16 cellular contexts compared by ENCODE assay signal in genomic region chr14:56172074-56172473, GRCh38. TPM values are rescaled to one million over a fixed set of nuclear protein-coding genes. Genes with fewer than 3 reads are reported as not detected.
DNase-seq lines count a peak whose midpoint lies in the region; ATAC-seq and TF ChIP-seq lines count a peak whose summit lies in the region.
"Had no signal": no experiment of that assay in that cellular context is flagged by ENCODE, and none has a peak within 500 bp of the region (broad histone marks: within the 10 kb centered on the region; RNA-seq: fewer than 3 reads in every experiment).

No MANE protein-coding gene starts in this region.

- H3K27me3 Mint-ChIP-seq in T-helper 2 cell treated with Interferon-gamma antibody and Interleukin-4, amounts not matched to agents 5 μg/mL and 100 μg/mL, for 36 hours (ENCODE audit: low read depth), result no peaks in the 10 kb centered on the region
- peaks cover 5% of the 10 kb centered on the region for H3K27me3 Mint-ChIP-seq in endodermal cell (ENCODE audit: insufficient read depth)
- H3K27me3 Mint-ChIP-seq in stimulated activated memory B cell treated with anti-CD40 and anti-IgM and Interleukin-4, amounts not matched to agents 10 μg/mL and 1 μg/mL and 100 μg/mL, for 72 hours, result no peaks in the 10 kb centered on the region
- H3K27me3 Mint-ChIP-seq: activated B cell treated with CpG ODN at 0.5 μM for 24 hours had no signal

- peak overlapping the region; percentile 30 for H3K4me2 ChIP-seq in skeletal muscle satellite cell (ENCODE audit: low read length)

- H3K4me3 ChIP-seq in endodermal cell (ENCODE audit: low read length) (no peak overlapping the region), skeletal muscle satellite cell (ENCODE audit: low read length) (no peak overlapping the region)
- H3K4me3 ChIP-seq: Peyer's patch had no signal

- H3K9ac ChIP-seq in endodermal cell (ENCODE audit: extremely low read depth, low read length, poor library complexity, severe bottlenecking), result no peak overlapping the region
- H3K9ac ChIP-seq in skeletal muscle satellite cell (ENCODE audit: low read depth, low read length), result no peak overlapping the region

- H3K27me3 ChIP-seq in endodermal cell (ENCODE audit: control insufficient read depth, insufficient read depth, low read length, poor library complexity, severe bottlenecking), result no peaks in the 10 kb centered on the region
- no peaks in the 10 kb centered on the region for H3K27me3 ChIP-seq in skeletal muscle satellite cell (ENCODE audit: control insufficient read depth, insufficient read depth, low read length)
- H3K27me3 ChIP-seq: Peyer's patch had no signal

- H3K27ac Mint-ChIP-seq in T-helper 2 cell treated with Interferon-gamma antibody and Interleukin-4, amounts not matched to agents 5 μg/mL and 100 μg/mL, for 36 hours, result peak overlapping the region; percentile 77
- H3K27ac Mint-ChIP-seq in endodermal cell, result peak overlapping the region; percentile 17
- H3K27ac Mint-ChIP-seq in stimulated activated memory B cell treated with anti-CD40 and anti-IgM and Interleukin-4, amounts not matched to agents 10 μg/mL and 1 μg/mL and 100 μg/mL, for 72 hours, result no peak overlapping the region
- H3K27ac Mint-ChIP-seq: activated B cell treated with CpG ODN at 0.5 μM for 24 hours had no signal

- H3K27ac ChIP-seq in endodermal cell (ENCODE audit: low read depth, low read length), result peak overlapping the region; percentile 27
- H3K27ac ChIP-seq: epithelial cell of prostate, Peyer's patch had no signal

- peaks cover 2% of the 10 kb centered on the region for H3K36me3 Mint-ChIP-seq in T-helper 2 cell treated with Interferon-gamma antibody and Interleukin-4, amounts not matched to agents 5 μg/mL and 100 μg/mL, for 36 hours (ENCODE audit: low read depth)
- H3K36me3 Mint-ChIP-seq in endodermal cell (ENCODE audit: low read depth), result no peaks in the 10 kb centered on the region
- peaks cover 11% of the 10 kb centered on the region for H3K36me3 Mint-ChIP-seq in stimulated activated memory B cell treated with anti-CD40 and anti-IgM and Interleukin-4, amounts not matched to agents 10 μg/mL and 1 μg/mL and 100 μg/mL, for 72 hours

- no peak for TF ChIP-seq CTCF in endodermal cell (conservative IDR thresholded peaks at IDR 0.05)

- H3K9me3 Mint-ChIP-seq in T-helper 2 cell treated with Interferon-gamma antibody and Interleukin-4, amounts not matched to agents 5 μg/mL and 100 μg/mL, for 36 hours, result peaks cover 11% of the 10 kb centered on the region
- H3K9me3 Mint-ChIP-seq in endodermal cell, result peaks cover 3% of the 10 kb centered on the region
- H3K9me3 Mint-ChIP-seq in stimulated activated memory B cell treated with anti-CD40 and anti-IgM and Interleukin-4, amounts not matched to agents 10 μg/mL and 1 μg/mL and 100 μg/mL, for 72 hours, result peaks cover 11% of the 10 kb centered on the region

- 96 to 100% methylated on average over 1 to 3 of the region's 3 CpGs for WGBS in endodermal cell (ENCODE audit: insufficient coverage in 1 of 2, insufficient read length in 1 of 2), 2 experiments

- H3K4me1 ChIP-seq in endodermal cell (ENCODE audit: control insufficient read depth, insufficient read depth, low read length) (no peaks in the 10 kb centered on the region), skeletal muscle satellite cell (ENCODE audit: control insufficient read depth, insufficient read depth, low read length) (peaks cover 16% of the 10 kb centered on the region)

- H3K4me1 Mint-ChIP-seq in T-helper 2 cell treated with Interferon-gamma antibody and Interleukin-4, amounts not matched to agents 5 μg/mL and 100 μg/mL, for 36 hours (ENCODE audit: low read depth), result peaks cover 27% of the 10 kb centered on the region
- H3K4me1 Mint-ChIP-seq in endodermal cell, result peaks cover 14% of the 10 kb centered on the region
- peaks cover 27% of the 10 kb centered on the region for H3K4me1 Mint-ChIP-seq in stimulated activated memory B cell treated with anti-CD40 and anti-IgM and Interleukin-4, amounts not matched to agents 10 μg/mL and 1 μg/mL and 100 μg/mL, for 72 hours

- no peak for ATAC-seq in stimulated activated memory B cell treated with anti-CD40 and anti-IgM and Interleukin-4, amounts not matched to agents 10 μg/mL and 1 μg/mL and 100 μg/mL, for 72 hours
- ATAC-seq: activated T-cell treated with anti-CD3 and anti-CD28 coated beads, Interleukin-2, amount 50 U/mL, for 4 hours had no signal

- H3K4me3 Mint-ChIP-seq in T-helper 2 cell treated with Interferon-gamma antibody and Interleukin-4, amounts not matched to agents 5 μg/mL and 100 μg/mL, for 36 hours, result peak overlapping the region; percentile 60
- H3K4me3 Mint-ChIP-seq in endodermal cell, result no peak overlapping the region
- no peak overlapping the region for H3K4me3 Mint-ChIP-seq in stimulated activated memory B cell treated with anti-CD40 and anti-IgM and Interleukin-4, amounts not matched to agents 10 μg/mL and 1 μg/mL and 100 μg/mL, for 72 hours
- H3K4me3 Mint-ChIP-seq: activated B cell treated with CpG ODN at 0.5 μM for 24 hours; activated T-cell treated with anti-CD3 and anti-CD28 coated beads, Interleukin-2, amount 50 U/mL, for 4 hours had no signal

- H3K36me3 ChIP-seq in endodermal cell (ENCODE audit: control insufficient read depth, insufficient read depth, low read length), result no peaks in the 10 kb centered on the region
- H3K36me3 ChIP-seq in skeletal muscle satellite cell (ENCODE audit: insufficient read depth, low read length), result no peaks in the 10 kb centered on the region
- H3K36me3 ChIP-seq: Peyer's patch had no signal

- H3K9me3 ChIP-seq in endodermal cell (ENCODE audit: control insufficient read depth, low read length) (no peaks in the 10 kb centered on the region), skeletal muscle satellite cell (replicated peaks; ENCODE audit: low read length) (no peaks in the 10 kb centered on the region)
- H3K9me3 ChIP-seq: Peyer's patch had no signal

- DNase-seq in T-helper 2 cell treated with Interferon-gamma antibody and Interleukin-4, amounts not matched to agents 5 μg/mL and 100 μg/mL, for 36 hours (ENCODE audit: low spot score), result no peak
- no peak for DNase-seq in T-helper 2 cell
- peak; percentile 38 for DNase-seq in MV-4-11 (lab: John Stamatoyannopoulos, UW)
- no peak for DNase-seq in endodermal cell
- no peak for DNase-seq in HuH-7 (ENCODE audit: low spot score)
- no peak for DNase-seq in activated gamma-delta T cell (lab: John Stamatoyannopoulos, UW)
- DNase-seq: 8988T; activated B cell treated with CpG ODN at 0.5 μM for 24 hours; activated T-cell treated with anti-CD3 and anti-CD28 coated beads, Interleukin-2, amount 50 U/mL, for 4 hours; islet precursor cell; NCI-H2029 treated with DMSO at 0.1 percent for 48 hours; NCI-H526; Peyer's patch had no signal

RNA-seq across cellular contexts. Expression of gene PELI2, which starts 53.9 kb away (rescaled TPM):
- 1 to 10 TPM; 5.9 to 8.1 TPM for total RNA-seq in endodermal cell
- 12.1 TPM for polyA plus RNA-seq in endodermal cell (2013, experiment 1 of 2)
- polyA plus RNA-seq in endodermal cell (2013, experiment 2 of 2), result 9.9 TPM
- 2.0 and 2.8 TPM in 2 replicates for total RNA-seq in skeletal muscle satellite cell (2012; rRNA removed)
